Comparison of ENCODE assay signal across 22 cellular contexts in genomic region chr22:42190274-42190673, GRCh38. TPM values are rescaled to one million over a fixed set of nuclear protein-coding genes. Genes with fewer than 3 reads are reported as not detected.
A peak's percentile ranks its signal among the peaks of the same experiment; 100 is the strongest.
DNase-seq lines count a peak whose midpoint lies in the region; ATAC-seq, FAIRE-seq and TF ChIP-seq lines count a peak whose summit lies in the region.
"Had no signal": no experiment of that assay in that cellular context is flagged by ENCODE, and none has a peak within 500 bp of the region (broad histone marks: within the 10 kb centered on the region; RNA-seq: fewer than 3 reads in every experiment).

No MANE protein-coding gene starts in this region.

- peaks cover 24% of the 10 kb centered on the region for H3K36me3 Mint-ChIP-seq in Calu3 (ENCODE audit: insufficient read depth, unreplicated experiment)
- H3K36me3 Mint-ChIP-seq: immature natural killer cell had no signal

- TF ChIP-seq CTCF in bronchial epithelial cell (IDR thresholded peaks at IDR 0.05; ENCODE audit: insufficient read depth, low read length, severe bottlenecking) (no peak), Calu3 (IDR thresholded peaks at IDR 0.05; ENCODE audit: unreplicated experiment) (no peak)

- ATAC-seq in left colon: peak; percentile 60
- no peak for ATAC-seq in GM21737 (IDR thresholded peaks at IDR 0.05; ENCODE audit: unreplicated experiment)
- ATAC-seq in HG03442 (IDR thresholded peaks at IDR 0.05; ENCODE audit: unreplicated experiment): no peak
- ATAC-seq in GM19452 (IDR thresholded peaks at IDR 0.05; ENCODE audit: unreplicated experiment): no peak
- ATAC-seq: naive thymus-derived CD8-positive, alpha-beta T cell; Right ventricle myocardium inferior had no signal

- no peak overlapping the region for H3K4me3 ChIP-seq in bronchial epithelial cell (ENCODE audit: low read depth, low read length)
- H3K4me3 ChIP-seq: dorsolateral prefrontal cortex, hepatocyte, left ventricle myocardium inferior had no signal

- peaks cover 3% of the 10 kb centered on the region for H3K36me3 ChIP-seq in bronchial epithelial cell (ENCODE audit: control insufficient read depth, insufficient read depth, low read length)
- H3K36me3 ChIP-seq: left ventricle myocardium inferior had no signal

- H3K4me1 Mint-ChIP-seq in Calu3 (ENCODE audit: low read depth, unreplicated experiment): peaks cover 77% of the 10 kb centered on the region

- H3K27me3 Mint-ChIP-seq in Calu3 (ENCODE audit: unreplicated experiment): no peaks in the 10 kb centered on the region
- H3K27me3 Mint-ChIP-seq: activated naive CD4-positive, alpha-beta T cell treated with anti-CD3 and anti-CD28 coated beads, Interleukin-2, amount 50 U/mL, for 24 hours; naive thymus-derived CD8-positive, alpha-beta T cell had no signal

- CTCF ChIA-PET in Calu3 (lab: Charles Lee): interaction anchor here (0.6 kb wide), 1 partner anchor 12 kb away, joined by 5 read pairs; no protein-coding TSS in a partner anchor

- peak; percentile 18 for FAIRE-seq in bronchial epithelial cell (lab: Jason Lieb, UNC)
- FAIRE-seq: G401.6 had no signal

- DNase-seq in LHCN-M2 (ENCODE audit: low read depth) (peak; percentile 20), bronchial epithelial cell (ENCODE audit: low read depth) (no peak), left colon (no peak), Calu3 (no peak)
- DNase-seq: activated CD4-positive, alpha-beta T cell treated with anti-CD3 and anti-CD28 coated beads, Interleukin-2, amount 50 U/mL, for 1 hour; dorsolateral prefrontal cortex; H7; immature natural killer cell; left ventricle myocardium inferior; naive thymus-derived CD8-positive, alpha-beta T cell; NCI-H1092 treated with DMSO at 0.1 percent for 48 hours; NCI-H2081; OCI-M1; T-helper 9 cell had no signal

- no peak overlapping the region for H3K27ac Mint-ChIP-seq in Calu3 (ENCODE audit: unreplicated experiment)
- H3K27ac Mint-ChIP-seq: activated naive CD4-positive, alpha-beta T cell treated with anti-CD3 and anti-CD28 coated beads, Interleukin-2, amount 50 U/mL, for 24 hours; immature natural killer cell; mesothelial cell of epicardium had no signal

- no peaks in the 10 kb centered on the region for H3K27me3 ChIP-seq in bronchial epithelial cell (ENCODE audit: control insufficient read depth, insufficient read depth, low read length)
- H3K27me3 ChIP-seq: dorsolateral prefrontal cortex, hepatocyte had no signal

- peaks cover 2% of the 10 kb centered on the region for H3K9me3 Mint-ChIP-seq in Calu3 (ENCODE audit: low read depth, unreplicated experiment)
- H3K9me3 Mint-ChIP-seq: activated naive CD4-positive, alpha-beta T cell treated with anti-CD3 and anti-CD28 coated beads, Interleukin-2, amount 50 U/mL, for 24 hours; immature natural killer cell; mesothelial cell of epicardium; naive thymus-derived CD8-positive, alpha-beta T cell had no signal

- intact Hi-C loops in left colon (cut with DNase I, micrococcal nuclease): no loop called here
- intact Hi-C loops in Calu3 (cut with micrococcal nuclease; ENCODE audit: unreplicated experiment): no loop called here

- no TSS peak for BruUV-seq in Calu3 (replicated peaks; lab: Mats Ljungman, UMichigan)

- no peak overlapping the region for H3K4me3 Mint-ChIP-seq in Calu3 (ENCODE audit: low read depth, unreplicated experiment)
- H3K4me3 Mint-ChIP-seq: activated naive CD4-positive, alpha-beta T cell treated with anti-CD3 and anti-CD28 coated beads, Interleukin-2, amount 50 U/mL, for 24 hours; immature natural killer cell; mesothelial cell of epicardium; naive thymus-derived CD8-positive, alpha-beta T cell had no signal

RNA-seq across cellular contexts. Expression of gene CYP2D6, which starts 59.7 kb away (rescaled TPM):
- total RNA-seq in LHCN-M2 (2014; rRNA removed) (0.17 TPM in 1 of 2 replicates, not detected in the other), bronchial epithelial cell (0.53 and 0.64 TPM in 2 replicates), left colon (1 to 10 TPM; 2.0 to 3.9 TPM), Calu3 (2022) (9.3 and 10.7 TPM in 2 replicates)
- polyA plus RNA-seq in LHCN-M2 (2012): 0.16 TPM
- total RNA-seq: Right ventricle myocardium inferior had no signal
- polyA plus RNA-seq: immature natural killer cell had no signal
